In genomic region chr2:37851828-37852584, GRCh38 we compare ENCODE assay signal across 10 cellular contexts.
DNase-seq lines count a peak whose midpoint lies in the region; ATAC-seq and TF ChIP-seq lines count a peak whose summit lies in the region.
"Had no signal": no experiment of that assay in that cellular context is flagged by ENCODE, and none has a peak within 500 bp of the region (broad histone marks: within the 10 kb centered on the region; RNA-seq: fewer than 3 reads in every experiment).

No MANE protein-coding gene starts in this region.

- DNase-seq in GM13977 (ENCODE audit: low spot score) = peak; percentile 69
- DNase-seq in lung microvascular endothelial cell (ENCODE audit: low read depth in 2 of 2) = peak; percentile 26 to 94
- no peak for DNase-seq in middle frontal gyrus (ENCODE audit: extremely low spot score, low spot score)
- DNase-seq in stimulated activated CD4-positive, alpha-beta T cell treated with anti-CD3 and anti-CD28 coated beads, Interleukin-15, amount 100 ng/mL, for 24 hours = no peak
- DNase-seq: foreskin fibroblast, NCI-H2171 treated with DMSO at 0.1 percent for 48 hours had no signal

- in situ Hi-C loops in GM13977 (cut with MboI; ENCODE audit: low pct_unique_long_range_greater_than_20kb, low sequenced_read_pairs, unreplicated experiment) = no loop called here

- TF ChIP-seq CTCF in GM13977 (IDR thresholded peaks at IDR 0.05; ENCODE audit: extremely low read depth, insufficient read depth, missing control alignments) = no peak

- ATAC-seq in GM21367 (IDR thresholded peaks at IDR 0.05; ENCODE audit: unreplicated experiment) (peak; percentile 74), HG03442 (IDR thresholded peaks at IDR 0.05; ENCODE audit: unreplicated experiment) (peak; percentile 60), esophagus mucosa (no peak), HG02623 (IDR thresholded peaks at IDR 0.05; ENCODE audit: unreplicated experiment) (no peak)

Comparison
In these comparisons a context has a peak if more than half of its experiments do, and no peak if none do; other contexts are left out.
1. DNase-seq: peak in GM13977 (single experiment) and lung microvascular endothelial cell (2 of 2); none in middle frontal gyrus (single experiment) and stimulated activated CD4-positive, alpha-beta T cell treated with anti-CD3 and anti-CD28 coated beads, Interleukin-15, amount 100 ng/mL, for 24 hours (single experiment).
2. ATAC-seq: peak in GM21367 (single experiment) and HG03442 (single experiment); none in esophagus mucosa (single experiment) and HG02623 (single experiment).